Comparison of ENCODE assay signal across 10 cellular contexts in the genomic region with DNA sequence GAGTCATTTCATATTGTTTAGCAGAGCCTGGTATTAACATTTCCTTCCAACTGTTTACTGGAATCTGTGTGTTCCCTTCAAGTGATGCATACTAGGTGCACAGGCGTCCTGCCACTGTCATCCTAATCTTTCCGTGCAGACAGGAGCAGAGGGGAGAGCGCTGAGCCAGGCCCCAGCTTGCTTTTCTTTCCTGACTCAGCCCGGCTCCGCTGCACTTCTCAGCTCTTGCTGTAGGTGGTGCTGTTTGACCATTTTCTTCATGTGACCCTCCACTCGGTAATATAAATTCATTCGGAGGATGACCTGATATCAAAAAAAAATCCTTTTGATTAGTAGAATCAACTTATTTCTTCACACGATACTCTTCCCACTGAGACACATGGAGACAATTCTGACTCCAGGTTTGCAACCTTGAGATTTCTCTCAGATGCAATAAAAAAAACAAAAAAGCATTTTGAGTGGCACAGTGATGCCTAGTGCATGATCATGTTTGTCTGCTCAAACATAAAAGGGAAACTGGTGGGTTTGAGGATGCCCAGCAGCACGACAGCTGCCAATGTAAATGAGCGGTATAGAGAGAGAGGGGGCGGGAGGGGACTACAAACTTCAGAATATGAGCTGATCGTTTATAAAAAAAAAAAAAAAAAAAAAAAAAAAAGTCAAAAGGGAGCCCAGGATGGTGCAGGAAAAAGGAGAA. TPM values are rescaled to one million over a fixed set of nuclear protein-coding genes. Genes with fewer than 3 reads are reported as not detected.
DNase-seq lines count a peak whose midpoint lies in the region; ATAC-seq and TF ChIP-seq lines count a peak whose summit lies in the region.
"Not testable (repeated sequence)": the region's sequence is repeated elsewhere in the genome, so short reads cannot be mapped to it uniquely, and the experiment has no call there.
"Had no signal": no experiment of that assay in that cellular context is flagged by ENCODE, and none has a peak within 500 bp of the region (broad histone marks: within the 10 kb centered on the region; RNA-seq: fewer than 3 reads in every experiment).

No MANE protein-coding gene starts in this region.

- not testable (repeated sequence) for H3K18ac ChIP-seq in IMR-90 (ENCODE audit: low read depth, low read length)

- not testable (repeated sequence) for H3K27ac ChIP-seq in C4-2B; IMR-90 (ENCODE audit: insufficient read depth, low read length); psoas muscle

- DNase-seq in IMR-90; activated naive CD4-positive, alpha-beta T cell treated with anti-CD3 and anti-CD28 coated beads, Interleukin-2, amount 50 U/mL, for 72 hours (ENCODE audit: low spot score in 2 of 2); left ventricle myocardium superior; psoas muscle: not testable (repeated sequence)

- H3K56ac ChIP-seq in IMR-90 (ENCODE audit: extremely low read depth, insufficient read depth, low read length): not testable (repeated sequence)

- not testable (repeated sequence) for H2BK20ac ChIP-seq in IMR-90 (ENCODE audit: low read depth, low read length)

- peak; percentile 81 for ATAC-seq in GM19023 (IDR thresholded peaks at IDR 0.05; ENCODE audit: unreplicated experiment)
- peak; percentile 84 for ATAC-seq in GM21619 (IDR thresholded peaks at IDR 0.05; ENCODE audit: unreplicated experiment)
- peak; percentile 80 for ATAC-seq in HG03039 (IDR thresholded peaks at IDR 0.05; ENCODE audit: unreplicated experiment)
- ATAC-seq in IMR-90 (ENCODE audit: low read depth): peak; percentile 99
- peak; percentile 81 to 89 for ATAC-seq in activated naive CD4-positive, alpha-beta T cell treated with anti-CD3 and anti-CD28 coated beads, Interleukin-2, amount 50 U/mL, for 72 hours
- ATAC-seq in left ventricle myocardium superior: peak; percentile 93
- ATAC-seq in psoas muscle: peak; percentile 86 to 99 (median 93)

- not testable (repeated sequence) for H3K27ac Mint-ChIP-seq in activated naive CD4-positive, alpha-beta T cell treated with anti-CD3 and anti-CD28 coated beads, Interleukin-2, amount 50 U/mL, for 72 hours

- H3K4me3 ChIP-seq in IMR-90 (ENCODE audit: insufficient read depth, low read depth, low read length); psoas muscle: not testable (repeated sequence)

- not testable (repeated sequence) for H3K9ac ChIP-seq in IMR-90 (ENCODE audit: low read depth, low read length)

- not testable (repeated sequence) for H4K8ac ChIP-seq in IMR-90 (ENCODE audit: low read depth in 2 of 2, low read length in 2 of 2)

- H3K79me1 ChIP-seq in IMR-90 (ENCODE audit: low read depth in 1 of 2, low read length in 2 of 2): not testable (repeated sequence)

- H3K14ac ChIP-seq in IMR-90 (replicated peaks; ENCODE audit: low read depth, low read length): not testable (repeated sequence)

- not testable (repeated sequence) for TF ChIP-seq POLR2A in IMR-90 (IDR thresholded peaks at IDR 0.05; ENCODE audit: low read depth, low read length)

- CTCF ChIA-PET in IMR-90 (lab: Yijun Ruan, JAX): not testable (repeated sequence)

- intact Hi-C loops in IMR-90 (cut with micrococcal nuclease); left ventricle myocardium superior (cut with micrococcal nuclease); psoas muscle (cut with DNase I): not testable (repeated sequence)

- H3K9me3 ChIP-seq in IMR-90 (ENCODE audit: control insufficient read depth, insufficient read depth, low read length); psoas muscle: not testable (repeated sequence)

- TF ChIP-seq CTCF in C4-2B (conservative IDR thresholded peaks at IDR 0.05): peak; percentile 38
- not testable (repeated sequence) for TF ChIP-seq CTCF in IMR-90 (conservative IDR thresholded peaks at IDR 0.05; ENCODE audit: low read depth, low read length); psoas muscle (IDR thresholded peaks at IDR 0.05)

- H3K9me3 Mint-ChIP-seq in activated naive CD4-positive, alpha-beta T cell treated with anti-CD3 and anti-CD28 coated beads, Interleukin-2, amount 50 U/mL, for 72 hours: not testable (repeated sequence)

- H4K20me1 ChIP-seq in IMR-90 (ENCODE audit: insufficient read depth, low read length): not testable (repeated sequence)

- H3K9me1 ChIP-seq in IMR-90 (ENCODE audit: insufficient read depth, low read length): not testable (repeated sequence)

- WGBS in IMR-90 (ENCODE audit: extremely low coverage in 2 of 2, insufficient read length in 1 of 2), 2 experiments: no CpG with 5 or more reads among the region's 12 CpGs
- 10 to 21% (median 20%) methylated on average over 4 to 6 of the region's 12 CpGs for WGBS in psoas muscle, 3 donors

- not testable (repeated sequence) for TF ChIP-seq RAD21 in IMR-90 (IDR thresholded peaks at IDR 0.05; ENCODE audit: low read length)

- in situ Hi-C loops in IMR-90 (cut with MboI; ENCODE audit: low sequenced_read_pairs): not testable (repeated sequence)

- not testable (repeated sequence) for BruUV-seq in IMR-90 (replicated peaks; lab: Mats Ljungman, UMichigan)

- not testable (repeated sequence) for H3K27me3 ChIP-seq in IMR-90 (ENCODE audit: control insufficient read depth, insufficient read depth, low read length); psoas muscle (ENCODE audit: insufficient read depth in 3 of 3, low read length in 2 of 3)

- H3K23ac ChIP-seq in IMR-90 (ENCODE audit: low read depth, low read length): not testable (repeated sequence)

- dilution Hi-C loops in IMR-90 (cut with HindIII; ENCODE audit: low sequenced_read_pairs, unreplicated experiment): not testable (repeated sequence)

- not testable (repeated sequence) for H2BK120ac ChIP-seq in IMR-90 (ENCODE audit: low read depth, low read length)

- not testable (repeated sequence) for H2BK5ac ChIP-seq in IMR-90 (ENCODE audit: low read depth, low read length, poor library complexity, severe bottlenecking)

- not testable (repeated sequence) for H4K91ac ChIP-seq in IMR-90 (ENCODE audit: insufficient read depth, low read depth, low read length)

- not testable (repeated sequence) for H2BK15ac ChIP-seq in IMR-90 (ENCODE audit: low read depth, low read length)

- H2AK9ac ChIP-seq in IMR-90 (replicated peaks; ENCODE audit: low read depth, low read length, poor library complexity): not testable (repeated sequence)

- H2AK5ac ChIP-seq in IMR-90 (ENCODE audit: low read depth, low read length): not testable (repeated sequence)

- POLR2A ChIA-PET in IMR-90 (lab: Charles Lee; ENCODE audit: unreplicated experiment): not testable (repeated sequence)

- not testable (repeated sequence) for H3K4ac ChIP-seq in IMR-90 (ENCODE audit: low read depth, low read length)

- H3K4me2 ChIP-seq in IMR-90 (ENCODE audit: low read depth, low read length): peak overlapping the region; percentile 21; the same call in 1 of the 2 replicates

- not testable (repeated sequence) for H3K36me3 ChIP-seq in IMR-90 (ENCODE audit: control insufficient read depth, insufficient read depth, low read length); psoas muscle (ENCODE audit: insufficient read depth in 1 of 2, low read depth in 1 of 2)

- not testable (repeated sequence) for H2AFZ ChIP-seq in IMR-90 (replicated peaks; ENCODE audit: low read length, poor library complexity)

- H3K4me1 ChIP-seq in IMR-90 (ENCODE audit: control insufficient read depth, insufficient read depth, low read length); psoas muscle: not testable (repeated sequence)

- H4K5ac ChIP-seq in IMR-90 (ENCODE audit: low read depth, low read length): not testable (repeated sequence)

- H3K36me3 Mint-ChIP-seq in activated naive CD4-positive, alpha-beta T cell treated with anti-CD3 and anti-CD28 coated beads, Interleukin-2, amount 50 U/mL, for 72 hours: not testable (repeated sequence)

RNA-seq across cellular contexts. Expression of a gene that starts 29.0 kb away (rescaled TPM):
- not detected in 2 replicates for total RNA-seq in IMR-90 (2012; rRNA removed)
- polyA plus RNA-seq in IMR-90 (2012; rRNA removed): not detected in 2 replicates
- polyA plus RNA-seq in IMR-90 (2012; cell fraction: cytosol; rRNA removed): not detected in 2 replicates
- polyA plus RNA-seq in IMR-90 (2012; cell fraction: nucleus; rRNA removed; ENCODE audit: low replicate concordance): 0.10 and 0.22 TPM in 2 replicates
- under 1 TPM in 1 of 2 donors, not detected in 1; 0.30 TPM for total RNA-seq in activated naive CD4-positive, alpha-beta T cell treated with anti-CD3 and anti-CD28 coated beads, Interleukin-2, amount 50 U/mL, for 72 hours
- total RNA-seq in left ventricle myocardium superior: not detected
- total RNA-seq in psoas muscle: under 1 TPM in 3 of 4 donors, not detected in 1; 0.15 to 0.21 (median 0.18) TPM
- under 1 TPM; 0.14 to 0.19 (median 0.15) TPM for polyA plus RNA-seq in psoas muscle
- total RNA-seq: A673 had no signal
- polyA plus RNA-seq: IgD-negative memory B cell had no signal
